7 cellular contexts compared by ENCODE assay signal in the genomic region with DNA sequence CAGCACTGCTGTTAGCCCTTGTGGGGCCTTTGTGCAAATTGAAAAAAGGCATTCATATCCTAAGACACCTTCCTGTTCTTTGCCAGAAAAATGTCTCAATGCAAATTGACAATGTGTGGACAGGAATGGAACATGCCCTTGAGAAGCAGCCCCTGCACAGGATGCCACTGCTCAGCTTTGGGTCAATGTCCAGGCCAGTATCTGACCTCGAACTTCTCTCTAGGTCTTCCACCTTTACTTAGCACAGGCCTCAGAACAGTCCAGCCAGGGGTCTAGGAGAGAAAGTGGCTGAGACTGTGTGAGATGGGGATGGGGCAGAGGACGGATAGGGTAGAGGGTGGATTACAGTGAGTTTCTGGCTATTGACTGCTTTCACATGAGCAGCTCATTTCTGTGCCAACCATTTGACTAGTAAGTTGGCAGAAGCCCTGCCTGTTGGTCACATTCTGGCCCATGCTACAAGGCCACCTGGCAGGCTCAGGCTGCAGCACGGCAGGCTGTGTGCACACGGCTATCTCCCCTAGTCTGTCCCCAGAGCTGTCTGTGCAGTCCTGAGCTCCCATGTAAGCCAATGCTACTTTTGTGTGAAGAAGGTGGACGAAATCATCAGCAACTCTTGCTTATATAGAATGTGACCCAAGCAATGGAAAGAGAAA.
DNase-seq lines count a peak whose midpoint lies in the region; ATAC-seq, FAIRE-seq and TF ChIP-seq lines count a peak whose summit lies in the region.
"Not testable (repeated sequence)": the region's sequence is repeated elsewhere in the genome, so short reads cannot be mapped to it uniquely, and the experiment has no call there.

No MANE protein-coding gene starts in this region.

- TF ChIP-seq POLR2A in body of pancreas (IDR thresholded peaks at IDR 0.05); upper lobe of left lung (IDR thresholded peaks at IDR 0.05): not testable (repeated sequence)

- intact Hi-C loops in body of pancreas (cut with DNase I); Right ventricle myocardium inferior (cut with DNase I); left cardiac atrium (cut with DNase I); pancreas (cut with DNase I): not testable (repeated sequence)

- not testable (repeated sequence) for H3K4me1 ChIP-seq in body of pancreas; liver (ENCODE audit: control insufficient read depth in 4 of 4, insufficient read depth in 4 of 4, low read length in 3 of 4); pancreas; upper lobe of left lung

- not testable (repeated sequence) for H3K36me3 ChIP-seq in body of pancreas (replicated peaks in 1 of 2; ENCODE audit: insufficient read depth in 1 of 2, low read depth in 2 of 2); liver (ENCODE audit: control insufficient read depth in 4 of 4, insufficient read depth in 3 of 4, low read depth in 1 of 4, low read length in 3 of 4); pancreas; upper lobe of left lung

- DNase-seq in G401 (ENCODE audit: low spot score) = peak; percentile 62
- peak in 3 of 4 donors; percentile 5 to 34 (median 12) for DNase-seq in body of pancreas
- not testable (repeated sequence) for DNase-seq in Right ventricle myocardium inferior (ENCODE audit: missing footprints); left cardiac atrium; upper lobe of left lung
- peak in 3 of 6 donors; percentile 4 to 28 (median 18) for DNase-seq in pancreas

- H3K9me3 ChIP-seq in body of pancreas; liver (ENCODE audit: control insufficient read depth in 4 of 4, low read length in 3 of 4); pancreas; upper lobe of left lung: not testable (repeated sequence)

- FAIRE-seq in pancreas (lab: Jason Lieb, UNC) = not testable (repeated sequence)

- not testable (repeated sequence) for TF ChIP-seq EP300 in upper lobe of left lung (IDR thresholded peaks at IDR 0.05)

- ATAC-seq in body of pancreas (peak; percentile 96), Right ventricle myocardium inferior (peak; percentile 83), left cardiac atrium (peak; percentile 47 to 51), pancreas (peak; percentile 95 to 98 (median 97)), upper lobe of left lung (ENCODE audit: low FRiP score in 2 of 2) (peak; percentile 17 to 55)

- not testable (repeated sequence) for TF ChIP-seq RAD21 in liver (IDR thresholded peaks at IDR 0.05)

- 23 to 36% methylated on average over 2 to 5 of the region's 5 CpGs for WGBS in body of pancreas, 2 donors
- 39% methylated on average over 5 of the region's 5 CpGs for WGBS in liver
- WGBS in pancreas, 2 donors = 20 to 26% methylated on average over 4 to 5 of the region's 5 CpGs
- 92 to 93% methylated on average over 3 to 5 of the region's 5 CpGs for WGBS in upper lobe of left lung, 2 donors

- H3K27me3 ChIP-seq in body of pancreas; liver (ENCODE audit: control insufficient read depth in 4 of 4, insufficient read depth in 4 of 4, low read length in 3 of 4); pancreas; upper lobe of left lung: not testable (repeated sequence)

- H3K9ac ChIP-seq in liver (ENCODE audit: low read depth in 1 of 2, low read length in 2 of 2) = not testable (repeated sequence)

- not testable (repeated sequence) for TF ChIP-seq CTCF in body of pancreas (IDR thresholded peaks at IDR 0.05); liver (IDR thresholded peaks at IDR 0.05; ENCODE audit: low read depth, low read length, missing input control); pancreas (IDR thresholded peaks at IDR 0.05); upper lobe of left lung (IDR thresholded peaks at IDR 0.05)

- H3K4me3 ChIP-seq in body of pancreas; liver (ENCODE audit: low read depth in 1 of 3, low read length in 3 of 3); pancreas; upper lobe of left lung: not testable (repeated sequence)

- in situ Hi-C loops in G401 (cut with HindIII; ENCODE audit: low sequenced_read_pairs) = not testable (repeated sequence)

- H3K27ac ChIP-seq in body of pancreas = peak overlapping the region in 3 of 4 donors; percentile 19 to 49 (median 27)
- not testable (repeated sequence) for H3K27ac ChIP-seq in liver (ENCODE audit: low read depth in 1 of 2, low read length in 2 of 2); pancreas; upper lobe of left lung

TF ChIP-seq in liver, 16 proteins besides CTCF, POLR2A, EP300 and RAD21:
- TF ChIP-seq HNF4A (conservative IDR thresholded peaks at IDR 0.05) (peak; percentile 28 to 40), RXRA (IDR thresholded peaks at IDR 0.05) (peak in 1 of 2 donors; percentile 26)

Comparison
In these comparisons a context has a peak if more than half of its experiments do, and no peak if none do; other contexts are left out.
1. ATAC-seq: peak in every context shown above with its lines; median percentile 97 in pancreas; 96 in body of pancreas; 83 in Right ventricle myocardium inferior; 49 in left cardiac atrium; 36 in upper lobe of left lung.